ENCODE assay signal across 16 cellular contexts in the genomic region with DNA sequence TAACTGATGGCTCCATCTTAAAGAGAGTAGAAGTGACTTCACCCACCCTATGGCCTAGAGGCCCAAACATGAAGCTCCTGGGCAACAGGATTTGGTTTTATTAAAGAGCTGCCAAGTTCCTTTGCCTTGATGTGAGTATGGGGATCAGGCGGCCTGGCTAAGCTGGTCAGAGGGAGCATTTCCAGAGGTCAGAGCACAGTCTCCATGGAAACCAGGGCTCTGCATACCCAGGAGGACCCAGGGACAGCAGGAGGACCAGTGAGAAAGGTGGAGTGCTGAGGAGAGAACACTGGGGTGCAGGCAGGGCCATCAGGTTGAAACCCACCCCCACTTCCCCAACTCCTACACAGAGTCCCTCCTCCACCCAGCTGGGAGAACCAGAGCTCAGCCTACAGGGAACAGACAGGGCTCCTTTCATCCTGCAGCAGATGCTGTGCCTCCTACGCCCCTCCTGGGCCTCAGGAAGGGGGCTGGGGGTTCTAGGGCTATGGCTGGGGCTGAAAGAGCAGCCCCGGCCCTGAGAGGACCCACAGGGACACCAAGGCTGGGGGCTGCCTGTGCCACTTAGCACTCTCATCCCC. TPM values are rescaled to one million over a fixed set of nuclear protein-coding genes. Genes with fewer than 3 reads are reported as not detected.
A peak's percentile ranks its signal among the peaks of the same experiment; 100 is the strongest.
DNase-seq lines count a peak whose midpoint lies in the region; ATAC-seq and TF ChIP-seq lines count a peak whose summit lies in the region.
"Had no signal": no experiment of that assay in that cellular context is flagged by ENCODE, and none has a peak within 500 bp of the region (broad histone marks: within the 10 kb centered on the region; RNA-seq: fewer than 3 reads in every experiment).

No MANE protein-coding gene starts in this region.

- WGBS in endodermal cell (ENCODE audit: insufficient coverage in 1 of 2, insufficient read length in 1 of 2), 2 experiments: 89 to 90% methylated on average over 2 to 3 of the region's 3 CpGs
- WGBS in upper lobe of left lung, 2 donors: 77 to 86% methylated on average over 1 to 3 of the region's 3 CpGs

- DNase-seq in breast epithelium (ENCODE audit: low spot score in 2 of 2) (no peak), MCF 10A (ENCODE audit: unreplicated experiment) (no peak), endodermal cell (peak; percentile 41), neural progenitor cell (ENCODE audit: low spot score) (no peak), upper lobe of left lung (no peak), GM19238 (ENCODE audit: insufficient read length, low spot score) (no peak), NCI-H2196 (lab: John Stamatoyannopoulos, UW; ENCODE audit: unreplicated experiment) (no peak)
- DNase-seq in activated T-helper 2 cell treated with anti-CD3 and anti-CD28 coated beads, Interferon-gamma antibody, Interleukin-2, Interleukin-4, amounts not matched to agents 10 μg/mL and 5 μg/mL and 100 μg/mL, durations not matched to agents 14 hours and 24 hours and 36 hours (ENCODE audit: low spot score): no peak
- DNase-seq: activated B cell treated with CpG ODN at 0.5 μM for 24 hours; activated T-cell treated with anti-CD3 and anti-CD28 coated beads, Interleukin-2, amount 50 U/mL, for 1 hour; NCI-H2171 treated with DMSO at 0.1 percent for 48 hours had no signal

- H3K27ac ChIP-seq in breast epithelium: peak overlapping the region; percentile 65 to 90
- no peak overlapping the region for H3K27ac ChIP-seq in endodermal cell (ENCODE audit: low read depth, low read length)
- no peak overlapping the region for H3K27ac ChIP-seq in neural progenitor cell
- H3K27ac ChIP-seq in upper lobe of left lung: peak overlapping the region; percentile 60 to 84 (median 76)
- H3K27ac ChIP-seq: foreskin keratinocyte, suprapubic skin had no signal

- H3K9ac ChIP-seq in endodermal cell (ENCODE audit: extremely low read depth, low read length, poor library complexity, severe bottlenecking) (no peak overlapping the region), neural progenitor cell (no peak overlapping the region)

- CTCF ChIA-PET in MCF 10A (lab: Yijun Ruan, JAX): no interaction called here

- no peaks in the 10 kb centered on the region for H3K27me3 Mint-ChIP-seq in MCF 10A (ENCODE audit: insufficient read depth, unreplicated experiment)
- peaks cover 8% of the 10 kb centered on the region for H3K27me3 Mint-ChIP-seq in endodermal cell (ENCODE audit: insufficient read depth)
- peaks cover 5% of the 10 kb centered on the region for H3K27me3 Mint-ChIP-seq in neural progenitor cell (ENCODE audit: insufficient read depth, low read depth)
- H3K27me3 Mint-ChIP-seq in activated T-helper 2 cell treated with anti-CD3 and anti-CD28 coated beads, Interferon-gamma antibody, Interleukin-2, Interleukin-4, amounts not matched to agents 10 μg/mL and 5 μg/mL and 100 μg/mL, durations not matched to agents 14 hours and 24 hours and 36 hours (ENCODE audit: low read depth): peaks cover 19% of the 10 kb centered on the region

- H3F3A ChIP-seq in neural progenitor cell (ENCODE audit: low read depth): no peaks in the 10 kb centered on the region

- no peak overlapping the region for H3K4me2 ChIP-seq in neural progenitor cell

- TF ChIP-seq POLR2A in breast epithelium (IDR thresholded peaks at IDR 0.05) (no peak), upper lobe of left lung (IDR thresholded peaks at IDR 0.05) (no peak)

- peak overlapping the region; percentile 15 for H2AFZ ChIP-seq in neural progenitor cell (replicated peaks)

- H3K9me3 Mint-ChIP-seq in MCF 10A (ENCODE audit: unreplicated experiment) (no peaks in the 10 kb centered on the region), endodermal cell (no peaks in the 10 kb centered on the region), neural progenitor cell (no peaks in the 10 kb centered on the region)
- H3K9me3 Mint-ChIP-seq in activated T-helper 2 cell treated with anti-CD3 and anti-CD28 coated beads, Interferon-gamma antibody, Interleukin-2, Interleukin-4, amounts not matched to agents 10 μg/mL and 5 μg/mL and 100 μg/mL, durations not matched to agents 14 hours and 24 hours and 36 hours: no peaks in the 10 kb centered on the region
- H3K9me3 Mint-ChIP-seq: activated B cell treated with CpG ODN at 0.5 μM for 24 hours had no signal

- H3K36me3 ChIP-seq in breast epithelium (no peaks in the 10 kb centered on the region), endodermal cell (ENCODE audit: control insufficient read depth, insufficient read depth, low read length) (no peaks in the 10 kb centered on the region), neural progenitor cell (no peaks in the 10 kb centered on the region), upper lobe of left lung (no peaks in the 10 kb centered on the region)
- H3K36me3 ChIP-seq: adrenal gland, suprapubic skin had no signal

- intact Hi-C loops in breast epithelium (cut with DNase I; ENCODE audit: low total_unique reads): no loop called here
- intact Hi-C loops in MCF 10A (cut with micrococcal nuclease): no loop called here
- intact Hi-C loops in activated T-helper 2 cell treated with anti-CD3 and anti-CD28 coated beads, Interferon-gamma antibody, Interleukin-2, Interleukin-4, amounts not matched to agents 10 μg/mL and 5 μg/mL and 100 μg/mL, durations not matched to agents 14 hours and 24 hours and 36 hours (cut with micrococcal nuclease): no loop called here

- H3K4me3 Mint-ChIP-seq in MCF 10A (ENCODE audit: unreplicated experiment): no peak overlapping the region
- no peak overlapping the region for H3K4me3 Mint-ChIP-seq in endodermal cell
- peak overlapping the region; percentile 18 for H3K4me3 Mint-ChIP-seq in neural progenitor cell
- no peak overlapping the region for H3K4me3 Mint-ChIP-seq in activated T-helper 2 cell treated with anti-CD3 and anti-CD28 coated beads, Interferon-gamma antibody, Interleukin-2, Interleukin-4, amounts not matched to agents 10 μg/mL and 5 μg/mL and 100 μg/mL, durations not matched to agents 14 hours and 24 hours and 36 hours (ENCODE audit: low read depth)
- H3K4me3 Mint-ChIP-seq: activated B cell treated with CpG ODN at 0.5 μM for 24 hours had no signal

- no TSS peak for BruUV-seq in MCF 10A (replicated peaks; lab: Mats Ljungman, UMichigan)

- POLR2A ChIA-PET in MCF 10A (lab: Yijun Ruan, JAX): no interaction called here

- no peaks in the 10 kb centered on the region for H3K4me1 ChIP-seq in breast epithelium
- H3K4me1 ChIP-seq in endodermal cell (ENCODE audit: control insufficient read depth, insufficient read depth, low read length): no peaks in the 10 kb centered on the region
- peaks cover 12% of the 10 kb centered on the region for H3K4me1 ChIP-seq in neural progenitor cell
- H3K4me1 ChIP-seq in upper lobe of left lung: peaks cover 4 to 17% (median 9%) of the 10 kb centered on the region in 4 donors
- H3K4me1 ChIP-seq: foreskin keratinocyte, suprapubic skin had no signal

- H3K9me3 ChIP-seq in breast epithelium (no peaks in the 10 kb centered on the region), endodermal cell (ENCODE audit: control insufficient read depth, low read length) (no peaks in the 10 kb centered on the region), neural progenitor cell (ENCODE audit: low read depth) (no peaks in the 10 kb centered on the region), upper lobe of left lung (no peaks in the 10 kb centered on the region)
- H3K9me3 ChIP-seq: adrenal gland, suprapubic skin had no signal

- no peak for TF ChIP-seq EP300 in upper lobe of left lung (IDR thresholded peaks at IDR 0.05)

- H3K27me3 ChIP-seq in breast epithelium (no peaks in the 10 kb centered on the region), endodermal cell (ENCODE audit: control insufficient read depth, insufficient read depth, low read length, poor library complexity, severe bottlenecking) (peaks cover 9% of the 10 kb centered on the region), neural progenitor cell (peaks cover 13% of the 10 kb centered on the region), upper lobe of left lung (no peaks in the 10 kb centered on the region)
- H3K27me3 ChIP-seq: adrenal gland, suprapubic skin had no signal

- H3K4me1 Mint-ChIP-seq in MCF 10A (ENCODE audit: insufficient read depth, unreplicated experiment) (peaks cover 12% of the 10 kb centered on the region), endodermal cell (no peaks in the 10 kb centered on the region), neural progenitor cell (peaks cover 22% of the 10 kb centered on the region)
- no peaks in the 10 kb centered on the region for H3K4me1 Mint-ChIP-seq in activated T-helper 2 cell treated with anti-CD3 and anti-CD28 coated beads, Interferon-gamma antibody, Interleukin-2, Interleukin-4, amounts not matched to agents 10 μg/mL and 5 μg/mL and 100 μg/mL, durations not matched to agents 14 hours and 24 hours and 36 hours (ENCODE audit: low read depth)
- H3K4me1 Mint-ChIP-seq: activated B cell treated with CpG ODN at 0.5 μM for 24 hours had no signal

- H4K20me1 ChIP-seq in neural progenitor cell (ENCODE audit: low read depth): no peaks in the 10 kb centered on the region

- no peaks in the 10 kb centered on the region for H3K79me2 ChIP-seq in neural progenitor cell (ENCODE audit: low read depth)

- peak in 1 of 2 donors; percentile 52 for ATAC-seq in upper lobe of left lung (ENCODE audit: low FRiP score in 2 of 2)

- H3K4me3 ChIP-seq in breast epithelium: no peak overlapping the region
- H3K4me3 ChIP-seq in endodermal cell (ENCODE audit: low read length): no peak overlapping the region
- no peak overlapping the region for H3K4me3 ChIP-seq in neural progenitor cell
- no peak overlapping the region for H3K4me3 ChIP-seq in upper lobe of left lung
- H3K4me3 ChIP-seq: adrenal gland, dorsolateral prefrontal cortex, suprapubic skin had no signal

- H3K27ac Mint-ChIP-seq in MCF 10A (ENCODE audit: low read depth, unreplicated experiment): no peak overlapping the region
- H3K27ac Mint-ChIP-seq in endodermal cell: no peak overlapping the region
- peak overlapping the region; percentile 94 for H3K27ac Mint-ChIP-seq in neural progenitor cell
- H3K27ac Mint-ChIP-seq in activated T-helper 2 cell treated with anti-CD3 and anti-CD28 coated beads, Interferon-gamma antibody, Interleukin-2, Interleukin-4, amounts not matched to agents 10 μg/mL and 5 μg/mL and 100 μg/mL, durations not matched to agents 14 hours and 24 hours and 36 hours: no peak overlapping the region
- H3K27ac Mint-ChIP-seq: activated B cell treated with CpG ODN at 0.5 μM for 24 hours had no signal

- no peak for TF ChIP-seq CTCF in breast epithelium (IDR thresholded peaks at IDR 0.05)
- no peak for TF ChIP-seq CTCF in MCF 10A (IDR thresholded peaks at IDR 0.05; ENCODE audit: unreplicated experiment)
- TF ChIP-seq CTCF in endodermal cell (conservative IDR thresholded peaks at IDR 0.05): no peak
- TF ChIP-seq CTCF in neural progenitor cell (IDR thresholded peaks at IDR 0.05): no peak
- no peak for TF ChIP-seq CTCF in upper lobe of left lung (IDR thresholded peaks at IDR 0.05)

- H3K36me3 Mint-ChIP-seq in MCF 10A (ENCODE audit: insufficient read depth, unreplicated experiment) (peaks cover 6% of the 10 kb centered on the region), endodermal cell (ENCODE audit: low read depth) (no peaks in the 10 kb centered on the region), neural progenitor cell (no peaks in the 10 kb centered on the region)
- no peaks in the 10 kb centered on the region for H3K36me3 Mint-ChIP-seq in activated T-helper 2 cell treated with anti-CD3 and anti-CD28 coated beads, Interferon-gamma antibody, Interleukin-2, Interleukin-4, amounts not matched to agents 10 μg/mL and 5 μg/mL and 100 μg/mL, durations not matched to agents 14 hours and 24 hours and 36 hours (ENCODE audit: low read depth)

RNA-seq across cellular contexts. Expression of a gene that starts 13.9 kb away (rescaled TPM):
- total RNA-seq in breast epithelium (1 to 10 TPM; 1.6 to 3.4 (median 1.9) TPM), MCF 10A (2022) (not detected in 2 replicates), endodermal cell (under 1 TPM; 0.31 to 0.37 TPM), neural progenitor cell (ENCODE audit: low replicate concordance) (0.25 TPM in 1 of 2 replicates, not detected in the other), upper lobe of left lung (1 to 10 TPM in 3 of 6 donors, under 1 TPM in 2, not detected in 1; 0.30 to 5.3 (median 1.4) TPM)
- polyA plus RNA-seq in endodermal cell (2013, experiment 1 of 2): 0.11 TPM
- polyA plus RNA-seq in endodermal cell (2013, experiment 2 of 2): not detected
- not detected in 2 replicates for total RNA-seq in activated T-helper 2 cell treated with anti-CD3 and anti-CD28 coated beads, Interferon-gamma antibody, Interleukin-2, Interleukin-4, amounts not matched to agents 10 μg/mL and 5 μg/mL and 100 μg/mL, durations not matched to agents 14 hours and 24 hours and 36 hours
- total RNA-seq: foreskin keratinocyte, HT1080 had no signal
- polyA plus RNA-seq: foreskin keratinocyte had no signal

RNA-seq across cellular contexts. Expression of a gene that starts 40.1 kb away (rescaled TPM):
- total RNA-seq in breast epithelium: 1 to 10 TPM in 2 of 3 donors, under 1 TPM in 1; 0.32 to 7.6 (median 5.2) TPM
- 0.56 and 1.0 TPM in 2 replicates for total RNA-seq in MCF 10A (2022)
- under 1 TPM; 0.60 to 0.62 TPM for total RNA-seq in endodermal cell
- polyA plus RNA-seq in endodermal cell (2013, experiment 1 of 2): 0.25 TPM
- polyA plus RNA-seq in endodermal cell (2013, experiment 2 of 2): 0.54 TPM
- total RNA-seq in neural progenitor cell (ENCODE audit: low replicate concordance): 0.45 and 0.84 TPM in 2 replicates
- 10 to 100 TPM in 4 of 6 donors, 1 to 10 TPM in 2; 7.8 to 15.0 (median 11.7) TPM for total RNA-seq in upper lobe of left lung
- not detected in 2 replicates for total RNA-seq in activated T-helper 2 cell treated with anti-CD3 and anti-CD28 coated beads, Interferon-gamma antibody, Interleukin-2, Interleukin-4, amounts not matched to agents 10 μg/mL and 5 μg/mL and 100 μg/mL, durations not matched to agents 14 hours and 24 hours and 36 hours

RNA-seq across cellular contexts. Expression of a gene that starts 49.9 kb away (rescaled TPM):
- total RNA-seq in breast epithelium (10 to 100 TPM; 28.8 to 54.7 (median 38.2) TPM), MCF 10A (2022) (27.6 and 29.3 TPM in 2 replicates), endodermal cell (10 to 100 TPM; 31.0 to 39.0 TPM), neural progenitor cell (ENCODE audit: low replicate concordance) (19.9 and 41.8 TPM in 2 replicates), upper lobe of left lung (100 to 1,000 TPM in 2 of 6 donors, 10 to 100 TPM in 4; 48.1 to 140 (median 65.1) TPM)
- 52.4 TPM for polyA plus RNA-seq in endodermal cell (2013, experiment 1 of 2)
- polyA plus RNA-seq in endodermal cell (2013, experiment 2 of 2): 45.3 TPM
- total RNA-seq in activated T-helper 2 cell treated with anti-CD3 and anti-CD28 coated beads, Interferon-gamma antibody, Interleukin-2, Interleukin-4, amounts not matched to agents 10 μg/mL and 5 μg/mL and 100 μg/mL, durations not matched to agents 14 hours and 24 hours and 36 hours: 0.09 and 0.30 TPM in 2 replicates

Comparison
In these comparisons a context has a peak if more than half of its experiments do, and no peak if none do; other contexts are left out.
1. H3K27ac ChIP-seq: peak in breast epithelium (2 of 2) and upper lobe of left lung (4 of 4); none in endodermal cell (single experiment) and neural progenitor cell (single experiment).
2. RNA of a gene that starts 49.9 kb away (total RNA-seq): 48.1 to 140 TPM in upper lobe of left lung, 31.0 to 39.0 TPM in endodermal cell, 28.8 to 54.7 TPM in breast epithelium, 27.6 to 29.3 TPM in MCF 10A and 19.9 to 41.8 TPM in neural progenitor cell; 0.09 to 0.30 TPM in activated T-helper 2 cell treated with anti-CD3 and anti-CD28 coated beads, Interferon-gamma antibody, Interleukin-2, Interleukin-4, amounts not matched to agents 10 μg/mL and 5 μg/mL and 100 μg/mL, durations not matched to agents 14 hours and 24 hours and 36 hours; every median in the first group is over 10 times any median in the second.